In the genomic region with DNA sequence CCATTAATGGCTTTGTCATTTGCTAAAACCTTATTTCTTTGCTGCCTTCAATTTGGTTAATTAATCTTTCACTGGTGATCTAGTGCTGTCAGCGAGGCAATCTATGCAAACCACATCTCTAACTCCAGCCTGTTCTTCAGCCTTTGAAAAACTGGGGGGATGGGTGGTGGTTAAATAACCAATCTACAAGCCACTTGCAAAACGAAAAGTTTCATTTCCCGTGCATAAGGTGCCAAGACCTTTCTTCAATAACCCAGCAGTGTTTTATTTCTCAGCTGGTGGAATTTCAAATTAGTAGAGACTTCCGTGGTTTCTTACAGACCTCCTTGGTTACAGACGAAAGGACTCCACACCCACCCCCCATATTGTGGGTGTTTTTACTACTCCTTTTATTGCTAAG, we compare ENCODE assay signal across 1 cellular context.
TF ChIP-seq lines count a peak whose summit lies in the region.

No MANE protein-coding gene starts in this region.

TF ChIP-seq in SK-N-SH, 30 proteins besides CTCF, POLR2A, EP300 and RAD21 (continued from another document):
- TF ChIP-seq, protein P1, sequence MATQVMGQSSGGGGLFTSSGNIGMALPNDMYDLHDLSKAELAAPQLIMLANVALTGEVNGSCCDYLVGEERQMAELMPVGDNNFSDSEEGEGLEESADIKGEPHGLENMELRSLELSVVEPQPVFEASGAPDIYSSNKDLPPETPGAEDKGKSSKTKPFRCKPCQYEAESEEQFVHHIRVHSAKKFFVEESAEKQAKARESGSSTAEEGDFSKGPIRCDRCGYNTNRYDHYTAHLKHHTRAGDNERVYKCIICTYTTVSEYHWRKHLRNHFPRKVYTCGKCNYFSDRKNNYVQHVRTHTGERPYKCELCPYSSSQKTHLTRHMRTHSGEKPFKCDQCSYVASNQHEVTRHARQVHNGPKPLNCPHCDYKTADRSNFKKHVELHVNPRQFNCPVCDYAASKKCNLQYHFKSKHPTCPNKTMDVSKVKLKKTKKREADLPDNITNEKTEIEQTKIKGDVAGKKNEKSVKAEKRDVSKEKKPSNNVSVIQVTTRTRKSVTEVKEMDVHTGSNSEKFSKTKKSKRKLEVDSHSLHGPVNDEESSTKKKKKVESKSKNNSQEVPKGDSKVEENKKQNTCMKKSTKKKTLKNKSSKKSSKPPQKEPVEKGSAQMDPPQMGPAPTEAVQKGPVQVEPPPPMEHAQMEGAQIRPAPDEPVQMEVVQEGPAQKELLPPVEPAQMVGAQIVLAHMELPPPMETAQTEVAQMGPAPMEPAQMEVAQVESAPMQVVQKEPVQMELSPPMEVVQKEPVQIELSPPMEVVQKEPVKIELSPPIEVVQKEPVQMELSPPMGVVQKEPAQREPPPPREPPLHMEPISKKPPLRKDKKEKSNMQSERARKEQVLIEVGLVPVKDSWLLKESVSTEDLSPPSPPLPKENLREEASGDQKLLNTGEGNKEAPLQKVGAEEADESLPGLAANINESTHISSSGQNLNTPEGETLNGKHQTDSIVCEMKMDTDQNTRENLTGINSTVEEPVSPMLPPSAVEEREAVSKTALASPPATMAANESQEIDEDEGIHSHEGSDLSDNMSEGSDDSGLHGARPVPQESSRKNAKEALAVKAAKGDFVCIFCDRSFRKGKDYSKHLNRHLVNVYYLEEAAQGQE (IDR thresholded peaks at IDR 0.05; ENCODE audit: low read depth, low read length), result no peak
- TF ChIP-seq CHD2 (IDR thresholded peaks at IDR 0.05; ENCODE audit: low read length, partially characterized antibody) (no peak), SMC3 (IDR thresholded peaks at IDR 0.05; ENCODE audit: low read depth, low read length) (no peak), ELF1 (IDR thresholded peaks at IDR 0.05) (no peak)
- TF ChIP-seq, protein P2, sequence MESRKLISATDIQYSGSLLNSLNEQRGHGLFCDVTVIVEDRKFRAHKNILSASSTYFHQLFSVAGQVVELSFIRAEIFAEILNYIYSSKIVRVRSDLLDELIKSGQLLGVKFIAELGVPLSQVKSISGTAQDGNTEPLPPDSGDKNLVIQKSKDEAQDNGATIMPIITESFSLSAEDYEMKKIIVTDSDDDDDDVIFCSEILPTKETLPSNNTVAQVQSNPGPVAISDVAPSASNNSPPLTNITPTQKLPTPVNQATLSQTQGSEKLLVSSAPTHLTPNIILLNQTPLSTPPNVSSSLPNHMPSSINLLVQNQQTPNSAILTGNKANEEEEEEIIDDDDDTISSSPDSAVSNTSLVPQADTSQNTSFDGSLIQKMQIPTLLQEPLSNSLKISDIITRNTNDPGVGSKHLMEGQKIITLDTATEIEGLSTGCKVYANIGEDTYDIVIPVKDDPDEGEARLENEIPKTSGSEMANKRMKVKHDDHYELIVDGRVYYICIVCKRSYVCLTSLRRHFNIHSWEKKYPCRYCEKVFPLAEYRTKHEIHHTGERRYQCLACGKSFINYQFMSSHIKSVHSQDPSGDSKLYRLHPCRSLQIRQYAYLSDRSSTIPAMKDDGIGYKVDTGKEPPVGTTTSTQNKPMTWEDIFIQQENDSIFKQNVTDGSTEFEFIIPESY (IDR thresholded peaks at IDR 0.05; ENCODE audit: borderline replicate concordance, low read depth), result no peak
TF ChIP-seq in SK-N-SH: peak in this region for 0.
